Comparison of ENCODE assay signal across 12 cellular contexts in the genomic region with DNA sequence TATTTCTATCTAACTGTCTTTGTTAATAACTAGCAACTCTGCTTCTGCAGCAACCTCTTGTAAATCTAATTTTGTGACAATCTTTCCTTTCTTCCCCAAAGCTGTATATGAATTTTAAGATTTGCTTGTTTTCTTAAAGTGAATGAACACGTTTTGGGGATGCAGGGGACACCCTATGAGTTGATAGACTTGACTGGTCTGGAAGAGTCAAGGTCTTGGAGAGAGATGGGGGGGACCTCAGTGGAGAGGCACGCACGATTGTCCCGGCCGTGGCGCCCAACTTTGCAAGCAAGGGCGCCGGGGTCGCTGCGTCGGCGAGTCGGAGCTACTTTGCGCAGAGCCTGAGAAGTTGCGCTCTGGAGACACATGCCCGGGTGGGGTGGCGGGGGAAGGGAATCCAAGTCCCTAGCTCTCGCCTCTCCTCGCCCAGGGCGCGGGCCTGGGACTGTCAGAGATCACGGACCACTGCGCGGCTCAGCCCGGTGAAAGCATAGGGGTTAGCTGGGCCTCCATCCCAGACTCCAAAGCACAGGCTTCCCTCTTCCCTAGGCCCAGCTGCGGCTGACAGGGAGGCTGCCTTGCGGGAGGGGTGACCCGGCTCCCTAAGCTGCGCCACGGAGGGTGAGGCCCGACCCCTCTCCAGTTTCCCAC. TPM values are rescaled to one million over a fixed set of nuclear protein-coding genes. Genes with fewer than 3 reads are reported as not detected.
A peak's percentile ranks its signal among the peaks of the same experiment; 100 is the strongest.
DNase-seq lines count a peak whose midpoint lies in the region; ATAC-seq and TF ChIP-seq lines count a peak whose summit lies in the region.
"Had no signal": no experiment of that assay in that cellular context is flagged by ENCODE, and none has a peak within 500 bp of the region (broad histone marks: within the 10 kb centered on the region; RNA-seq: fewer than 3 reads in every experiment).

No MANE protein-coding gene starts in this region.

- H4K20me1 ChIP-seq in DND-41 (ENCODE audit: insufficient read depth, low read length): no peaks in the 10 kb centered on the region

- H3K4me2 ChIP-seq in DND-41 (ENCODE audit: insufficient read depth, low read length) (peak overlapping the region; percentile 67), parathyroid adenoma (ENCODE audit: low read length) (peak overlapping the region; percentile 55)

- H3K4me1 ChIP-seq in DND-41 (ENCODE audit: insufficient read depth, low read length): peaks cover 32% of the 10 kb centered on the region
- H3K4me1 ChIP-seq in parathyroid adenoma: no peaks in the 10 kb centered on the region

- ATAC-seq in DND-41 (ENCODE audit: insufficient read depth, low read depth): peak; percentile 18; the same call in 2 of the 3 replicates

- H3K9me3 Mint-ChIP-seq in glutamatergic neuron (ENCODE audit: unreplicated experiment): peaks cover 2% of the 10 kb centered on the region

- H3K27me3 ChIP-seq in DND-41 (ENCODE audit: insufficient read depth, low read length, poor library complexity): no peaks in the 10 kb centered on the region
- no peaks in the 10 kb centered on the region for H3K27me3 ChIP-seq in parathyroid adenoma (ENCODE audit: control insufficient read depth, insufficient read depth, low read length)

- H3K9me3 ChIP-seq in DND-41 (ENCODE audit: insufficient read depth, low read length, severe bottlenecking): no peaks in the 10 kb centered on the region
- no peaks in the 10 kb centered on the region for H3K9me3 ChIP-seq in parathyroid adenoma (ENCODE audit: control insufficient read depth, low read length)
- H3K9me3 ChIP-seq: neutrophil, uterus had no signal

- H3K9ac ChIP-seq in DND-41 (ENCODE audit: low read depth, low read length) (peak overlapping the region; percentile 50), parathyroid adenoma (no peak overlapping the region)

- H2AFZ ChIP-seq in DND-41 (ENCODE audit: low read depth, low read length) (peak overlapping the region; percentile 54), parathyroid adenoma (peak overlapping the region; percentile 60)

- H3K4me3 Mint-ChIP-seq in glutamatergic neuron (ENCODE audit: unreplicated experiment): peak overlapping the region; percentile 93

- H3K4me1 Mint-ChIP-seq in glutamatergic neuron (ENCODE audit: low read depth, unreplicated experiment): peaks cover 24% of the 10 kb centered on the region

- TF ChIP-seq CTCF in DND-41 (IDR thresholded peaks at IDR 0.05; ENCODE audit: borderline replicate concordance, extremely low read depth, low read length, poor library complexity, severe bottlenecking): no peak
- no peak for TF ChIP-seq CTCF in glutamatergic neuron (IDR thresholded peaks at IDR 0.05; ENCODE audit: partially characterized antibody, unreplicated experiment)
- no peak for TF ChIP-seq CTCF in parathyroid adenoma (IDR thresholded peaks at IDR 0.05)
- TF ChIP-seq CTCF in RWPE1 (conservative IDR thresholded peaks at IDR 0.05; ENCODE audit: low read depth): no peak

- peaks cover 12% of the 10 kb centered on the region for H3K27me3 Mint-ChIP-seq in glutamatergic neuron (ENCODE audit: unreplicated experiment)

- H3K27ac ChIP-seq in DND-41 (ENCODE audit: low read length) (no peak overlapping the region; the same call in 1 of the 2 replicates), parathyroid adenoma (no peak overlapping the region), RWPE1 (no peak overlapping the region)
- H3K27ac ChIP-seq: neutrophil, uterus had no signal

- H3K79me2 ChIP-seq in DND-41 (ENCODE audit: insufficient read depth, low read length) (no peaks in the 10 kb centered on the region), parathyroid adenoma (no peaks in the 10 kb centered on the region)

- H3K27ac Mint-ChIP-seq in glutamatergic neuron (ENCODE audit: unreplicated experiment): no peak overlapping the region

- peak overlapping the region; percentile 10 to 64; a peak in 3 of 4 replicates for H3K4me3 ChIP-seq in DND-41 (ENCODE audit: low read depth in 1 of 2, low read length in 2 of 2)
- H3K4me3 ChIP-seq in parathyroid adenoma (ENCODE audit: low read depth, low read length): peak overlapping the region; percentile 27
- H3K4me3 ChIP-seq: uterus had no signal

- CTCF ChIA-PET in RWPE1 (lab: Yijun Ruan, JAX): no interaction called here

- POLR2A ChIA-PET in RWPE1 (lab: Yijun Ruan, JAX; ENCODE audit: low non-redundant PET): no interaction called here

- H3K36me3 ChIP-seq in DND-41 (ENCODE audit: insufficient read depth, low read length) (no peaks in the 10 kb centered on the region), parathyroid adenoma (ENCODE audit: control insufficient read depth, insufficient read depth, low read length) (no peaks in the 10 kb centered on the region)
- H3K36me3 ChIP-seq: neutrophil, uterus had no signal

- no peaks in the 10 kb centered on the region for H3K36me3 Mint-ChIP-seq in glutamatergic neuron (ENCODE audit: unreplicated experiment)

- peak; percentile 20 for DNase-seq in DND-41
- DNase-seq in NCI-H1105 (lab: John Stamatoyannopoulos, UW): peak; percentile 22
- DNase-seq in glutamatergic neuron: peak; percentile 40
- DNase-seq in SHP77 (lab: John Stamatoyannopoulos, UW): no peak
- no peak for DNase-seq in RWPE1 (ENCODE audit: low spot score)
- no peak for DNase-seq in GF-D8 (lab: John Stamatoyannopoulos, UW)
- no peak for DNase-seq in activated effector memory CD4-positive, alpha-beta T cell treated with Interleukin-2 at 50 U/mL for 16 hours
- DNase-seq: DMS 273 treated with DMSO at 0.1 percent for 48 hours, T1000, uterus had no signal

RNA-seq across cellular contexts. Expression of a gene that starts 0.9 kb away (rescaled TPM):
- total RNA-seq in glutamatergic neuron (ENCODE audit: unreplicated experiment): 5.7 TPM

Comparison
In these comparisons a context has a peak if more than half of its experiments do, and no peak if none do; other contexts are left out.
1. DNase-seq: peak in DND-41 (single experiment), NCI-H1105 (single experiment) and glutamatergic neuron (single experiment); none in SHP77 (0 of 2), RWPE1 (single experiment), GF-D8 (single experiment) and activated effector memory CD4-positive, alpha-beta T cell treated with Interleukin-2 at 50 U/mL for 16 hours (single experiment).